33 cellular contexts compared by ENCODE assay signal in the genomic region with DNA sequence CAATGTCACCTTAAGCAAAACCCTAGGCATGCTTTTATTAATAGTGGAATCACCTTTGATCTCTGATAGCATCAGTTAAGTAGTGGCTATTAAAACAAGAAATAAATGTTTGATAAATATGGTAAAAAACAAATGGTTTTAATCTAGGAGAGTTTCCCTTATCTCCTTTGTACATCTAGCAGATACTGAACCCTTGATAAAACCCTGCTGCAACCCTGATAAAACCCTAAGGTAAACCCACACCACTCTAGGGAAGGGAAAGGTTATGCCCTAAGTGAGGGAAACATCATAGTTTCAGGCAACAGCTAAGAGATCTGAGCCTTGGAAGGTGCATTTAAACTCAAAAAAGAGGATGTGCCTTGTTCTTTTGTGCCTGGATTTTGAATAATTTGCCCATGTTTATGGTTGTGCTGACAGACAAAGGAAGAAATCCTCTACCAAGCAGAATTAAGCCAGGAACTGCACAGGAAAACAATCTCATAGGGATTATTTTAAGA.
"Had no signal": no experiment of that assay in that cellular context is flagged by ENCODE, and none has a peak within 500 bp of the region (broad histone marks: within the 10 kb centered on the region; RNA-seq: fewer than 3 reads in every experiment).

No MANE protein-coding gene starts in this region.

- H3K36me3 ChIP-seq: colonic mucosa, esophagus squamous epithelium, heart right ventricle, prostate gland, right atrium auricular region, suprapubic skin, transverse colon, upper lobe of right lung, uterus had no signal

- H3K4me3 ChIP-seq: colonic mucosa, esophagus squamous epithelium, heart right ventricle, lung, mucosa of descending colon, prostate gland, right atrium auricular region, smooth muscle cell, suprapubic skin, transverse colon, upper lobe of right lung, uterus had no signal

- H3K4me2 ChIP-seq: smooth muscle cell had no signal

- H3K27ac Mint-ChIP-seq: dendritic cell treated with granulocyte-macrophage colony-stimulating factor and Interleukin-4, amounts not matched to agents 40 ng/mL and 50 ng/mL, for 4 days; memory B cell; mesothelial cell of epicardium; naive B cell; natural killer cell treated with Interleukin-12 subunit alpha and Interleukin-12 subunit beta and Interleukin-15 and Interleukin-18, amount 100 ng/mL, for 72 hours; stimulated activated naive CD8-positive, alpha-beta T cell treated with anti-CD3 and anti-CD28 coated beads, Interleukin-15, amount 100 ng/mL, for 72 hours had no signal

- FAIRE-seq: kidney had no signal

- H3K4me1 ChIP-seq: colonic mucosa, prostate gland, suprapubic skin, transverse colon, upper lobe of right lung, uterus had no signal

- H3K4me3 Mint-ChIP-seq: dendritic cell treated with granulocyte-macrophage colony-stimulating factor and Interleukin-4, amounts not matched to agents 40 ng/mL and 50 ng/mL, for 4 days; memory B cell; mesothelial cell of epicardium; naive B cell; natural killer cell treated with Interleukin-12 subunit alpha and Interleukin-12 subunit beta and Interleukin-15 and Interleukin-18, amount 100 ng/mL, for 72 hours; neural crest cell; stimulated activated naive CD8-positive, alpha-beta T cell treated with anti-CD3 and anti-CD28 coated beads, Interleukin-15, amount 100 ng/mL, for 72 hours had no signal

- H3K36me3 Mint-ChIP-seq: memory B cell; mesothelial cell of epicardium; naive B cell; natural killer cell treated with Interleukin-12 subunit alpha and Interleukin-12 subunit beta and Interleukin-15 and Interleukin-18, amount 100 ng/mL, for 72 hours had no signal

- H3K27me3 ChIP-seq: colonic mucosa, esophagus squamous epithelium, heart right ventricle, right atrium auricular region, transverse colon, upper lobe of right lung, uterus had no signal

- H3K27ac ChIP-seq: colonic mucosa, esophagus squamous epithelium, heart right ventricle, prostate gland, right atrium auricular region, suprapubic skin, transverse colon, upper lobe of right lung, uterus had no signal

- ATAC-seq: left lobe of liver; mucosa of descending colon; natural killer cell treated with Interleukin-12 subunit alpha and Interleukin-12 subunit beta and Interleukin-15 and Interleukin-18, amount 100 ng/mL, for 72 hours; sciatic nerve; stimulated activated naive CD8-positive, alpha-beta T cell treated with anti-CD3 and anti-CD28 coated beads, Interleukin-15, amount 100 ng/mL, for 72 hours; upper lobe of right lung had no signal

- H3K4me1 Mint-ChIP-seq: memory B cell; naive B cell; stimulated activated naive CD8-positive, alpha-beta T cell treated with anti-CD3 and anti-CD28 coated beads, Interleukin-15, amount 100 ng/mL, for 72 hours had no signal

- H3K27me3 Mint-ChIP-seq: dendritic cell treated with granulocyte-macrophage colony-stimulating factor and Interleukin-4, amounts not matched to agents 40 ng/mL and 50 ng/mL, for 4 days had no signal

- H3K9me3 Mint-ChIP-seq: dendritic cell treated with granulocyte-macrophage colony-stimulating factor and Interleukin-4, amounts not matched to agents 40 ng/mL and 50 ng/mL, for 4 days; memory B cell; mesothelial cell of epicardium; neural crest cell had no signal

- DNase-seq: colonic mucosa; effector CD8-positive, alpha-beta T cell; erythroblast; esophagus squamous epithelium; foreskin melanocyte; glutamatergic neuron; heart right ventricle; hippocampal formation; kidney; mucosa of descending colon; naive B cell; nucleus accumbens; stimulated activated CD4-positive, alpha-beta T cell treated with anti-CD3 and anti-CD28 coated beads, Interleukin-12 subunit alpha, Interleukin-12 subunit beta, amount 100 ng/mL, for 4 hours; stimulated activated CD4-positive, alpha-beta T cell treated with anti-CD3 and anti-CD28 coated beads, Interleukin-1b, Interleukin-23, amount 100 ng/mL, for 48 hours; stimulated activated CD4-positive, alpha-beta T cell treated with anti-CD3 and anti-CD28 coated beads, Interleukin-4, amount 100 ng/mL, for 1 hour; stimulated activated CD8-positive, alpha-beta memory T cell treated with anti-CD3 and anti-CD28 coated beads, Interleukin-4, amount 100 ng/mL, for 48 hours; stimulated activated naive CD4-positive, alpha-beta T cell; stimulated activated naive CD8-positive, alpha-beta T cell treated with anti-CD3 and anti-CD28 coated beads, Interleukin-15, amount 100 ng/mL, for 72 hours; transverse colon; upper lobe of right lung; uterus had no signal

- H3K9me3 ChIP-seq: colonic mucosa, esophagus squamous epithelium, heart right ventricle, mucosa of descending colon, prostate gland, right atrium auricular region, suprapubic skin, transverse colon, upper lobe of right lung, uterus had no signal
